ENCODE assay signal across 20 cellular contexts in the genomic region with DNA sequence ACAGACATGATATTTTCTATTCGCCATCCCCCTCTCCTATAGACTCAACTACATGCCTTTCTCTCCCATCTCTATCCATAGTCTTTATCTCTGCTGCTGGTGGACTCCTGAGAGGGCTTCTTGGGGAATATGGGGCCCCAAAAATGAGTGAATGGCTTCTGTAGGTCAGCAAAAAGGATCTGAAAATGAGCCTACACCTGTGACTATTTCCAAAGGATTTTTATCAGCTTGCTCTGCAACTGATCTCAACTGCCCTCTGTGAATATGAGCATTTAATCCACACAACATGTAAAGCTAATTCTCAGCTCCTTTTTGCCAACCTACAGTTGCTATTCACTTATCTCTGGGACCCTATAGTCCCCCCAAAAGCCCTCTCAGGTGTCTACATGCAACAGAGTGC. TPM values are rescaled to one million over a fixed set of nuclear protein-coding genes. Genes with fewer than 3 reads are reported as not detected.
DNase-seq lines count a peak whose midpoint lies in the region; ATAC-seq, FAIRE-seq and TF ChIP-seq lines count a peak whose summit lies in the region.
"Had no signal": no experiment of that assay in that cellular context is flagged by ENCODE, and none has a peak within 500 bp of the region (broad histone marks: within the 10 kb centered on the region; RNA-seq: fewer than 3 reads in every experiment).

No MANE protein-coding gene starts in this region.

- H3K4me1 Mint-ChIP-seq in activated CD8-positive, alpha-beta memory T cell treated with anti-CD3 and anti-CD28 coated beads, Interleukin-2, amount 10 ng/mL, durations not matched to agents 7 days and 5 days, result peaks cover 96% of the 10 kb centered on the region
- H3K4me1 Mint-ChIP-seq in stimulated activated memory B cell treated with anti-CD40 and anti-IgM and Interleukin-4, amounts not matched to agents 10 μg/mL and 1 μg/mL and 100 μg/mL, for 72 hours, result peaks cover 93% of the 10 kb centered on the region

- H3K27me3 Mint-ChIP-seq in activated CD8-positive, alpha-beta memory T cell treated with anti-CD3 and anti-CD28 coated beads, Interleukin-2, amount 10 ng/mL, durations not matched to agents 7 days and 5 days, result no peaks in the 10 kb centered on the region
- H3K27me3 Mint-ChIP-seq in stimulated activated memory B cell treated with anti-CD40 and anti-IgM and Interleukin-4, amounts not matched to agents 10 μg/mL and 1 μg/mL and 100 μg/mL, for 72 hours, result no peaks in the 10 kb centered on the region

- H4K20me1 ChIP-seq in K562 (replicated peaks; ENCODE audit: control insufficient read depth, insufficient read depth, low read length), result no peaks in the 10 kb centered on the region
- no peaks in the 10 kb centered on the region for H4K20me1 ChIP-seq in osteoblast (ENCODE audit: insufficient read depth, low read length)

- H3K36me3 ChIP-seq in Peyer's patch (no peaks in the 10 kb centered on the region), K562 (ENCODE audit: control insufficient read depth, insufficient read depth, low read length) (no peaks in the 10 kb centered on the region), osteoblast (ENCODE audit: insufficient read depth, low read length) (no peaks in the 10 kb centered on the region)

- DNase-seq in activated CD8-positive, alpha-beta memory T cell treated with anti-CD3 and anti-CD28 coated beads, Interleukin-2, amount 10 ng/mL, durations not matched to agents 7 days and 5 days, result no peak
- DNase-seq in activated CD8-positive, alpha-beta memory T cell treated with anti-CD3 and anti-CD28 coated beads for 24 hours, result no peak
- no peak for DNase-seq in Peyer's patch
- no peak for DNase-seq in K562 (ENCODE audit: extremely low read depth in 1 of 4, low spot score in 3 of 4)
- no peak for DNase-seq in HuH-7.5 (ENCODE audit: low spot score)
- DNase-seq in osteoblast (ENCODE audit: insufficient read length, low spot score, missing footprints), result no peak
- DNase-seq in left colon, result no peak
- DNase-seq: body of pancreas; HFFc6; KG1; NCI-H1436 treated with DMSO at 0.1 percent for 48 hours; NCI-H226; psoas muscle; stimulated activated CD4-positive, alpha-beta T cell treated with anti-CD3 and anti-CD28 coated beads, Interleukin-15, amount 100 ng/mL, for 24 hours; testis had no signal

- TF ChIP-seq POLR2A in Peyer's patch (IDR thresholded peaks at IDR 0.05) (no peak), K562 (conservative IDR thresholded peaks at IDR 0.05) (no peak)

- no peak for ATAC-seq in activated CD8-positive, alpha-beta memory T cell treated with anti-CD3 and anti-CD28 coated beads, Interleukin-2, amount 10 ng/mL, durations not matched to agents 7 days and 5 days
- ATAC-seq in K562 (no peak), left colon (no peak)
- ATAC-seq in stimulated activated memory B cell treated with anti-CD40 and anti-IgM and Interleukin-4, amounts not matched to agents 10 μg/mL and 1 μg/mL and 100 μg/mL, for 72 hours, result no peak
- ATAC-seq: body of pancreas, psoas muscle had no signal

- intact Hi-C loops in K562 (cut with micrococcal nuclease) (no loop called here), left colon (cut with DNase I, micrococcal nuclease) (no loop called here)

- CTCF ChIA-PET in activated CD8-positive, alpha-beta memory T cell treated with anti-CD3 and anti-CD28 coated beads, Interleukin-2, amount 10 ng/mL, durations not matched to agents 7 days and 5 days (lab: Charles Lee), result interaction anchor here (1.4 to 8.4 kb wide), 7 partner anchors 9 to 321 kb away, joined by 3 to 127 read pairs (median 9); no protein-coding TSS in a partner anchor
- CTCF ChIA-PET in K562 (lab: Yijun Ruan, JAX; ENCODE audit: low intra/inter-chr PET ratio), result no interaction called here

- TF ChIP-seq RAD21 in K562 (CRISPR knock-in tag; conservative IDR thresholded peaks at IDR 0.05 in 1 of 2, IDR thresholded peaks at IDR 0.05 in 1 of 2), result no peak

- H3K4me3 ChIP-seq in Peyer's patch (no peak overlapping the region), K562 (no peak overlapping the region), osteoblast (ENCODE audit: insufficient read depth, low read length) (no peak overlapping the region)
- H3K4me3 ChIP-seq: body of pancreas, hepatocyte, psoas muscle, testis had no signal

- FAIRE-seq in K562 (lab: Jason Lieb, UNC), result no peak
- FAIRE-seq: G401.6 had no signal

- H3K27ac Mint-ChIP-seq in activated CD8-positive, alpha-beta memory T cell treated with anti-CD3 and anti-CD28 coated beads, Interleukin-2, amount 10 ng/mL, durations not matched to agents 7 days and 5 days, result peak overlapping the region; percentile 92
- H3K27ac Mint-ChIP-seq in stimulated activated memory B cell treated with anti-CD40 and anti-IgM and Interleukin-4, amounts not matched to agents 10 μg/mL and 1 μg/mL and 100 μg/mL, for 72 hours, result peak overlapping the region; percentile 99

- H3K36me3 Mint-ChIP-seq in activated CD8-positive, alpha-beta memory T cell treated with anti-CD3 and anti-CD28 coated beads, Interleukin-2, amount 10 ng/mL, durations not matched to agents 7 days and 5 days, result peaks cover 29% of the 10 kb centered on the region
- peaks cover 32% of the 10 kb centered on the region for H3K36me3 Mint-ChIP-seq in stimulated activated memory B cell treated with anti-CD40 and anti-IgM and Interleukin-4, amounts not matched to agents 10 μg/mL and 1 μg/mL and 100 μg/mL, for 72 hours

- peak overlapping the region; percentile 74 for H3K4me3 Mint-ChIP-seq in activated CD8-positive, alpha-beta memory T cell treated with anti-CD3 and anti-CD28 coated beads, Interleukin-2, amount 10 ng/mL, durations not matched to agents 7 days and 5 days
- H3K4me3 Mint-ChIP-seq in stimulated activated memory B cell treated with anti-CD40 and anti-IgM and Interleukin-4, amounts not matched to agents 10 μg/mL and 1 μg/mL and 100 μg/mL, for 72 hours, result no peak overlapping the region

- H2AFZ ChIP-seq in K562 (ENCODE audit: low read depth, low read length) (no peak overlapping the region), osteoblast (ENCODE audit: low read length) (no peak overlapping the region)
- H2AFZ ChIP-seq: hepatocyte had no signal

- H3K9me3 ChIP-seq in Peyer's patch (no peaks in the 10 kb centered on the region), K562 (replicated peaks; ENCODE audit: control insufficient read depth, insufficient read depth, low read depth, low read length) (no peaks in the 10 kb centered on the region), osteoblast (ENCODE audit: low read depth, low read length) (no peaks in the 10 kb centered on the region)
- H3K9me3 ChIP-seq: body of pancreas, psoas muscle, testis had no signal

- TF ChIP-seq EP300 in K562 (IDR thresholded peaks at IDR 0.05; ENCODE audit: low read length), result no peak

- WGBS in K562 (ENCODE audit: insufficient coverage, low coverage, missing lambda C conversion rate), result 10% methylated on average over 1 of the region's 1 CpG

- H3K27ac ChIP-seq in Peyer's patch (peak overlapping the region; percentile 59 to 96 (median 82)), K562 (ENCODE audit: extremely low read depth, low read depth, low read length) (no peak overlapping the region), osteoblast (ENCODE audit: low read depth, low read length) (no peak overlapping the region)
- H3K27ac ChIP-seq: body of pancreas, hepatocyte, psoas muscle, testis had no signal

- BruUV-seq in K562 (replicated peaks; lab: Mats Ljungman, UMichigan), result no TSS peak

- H3K79me2 ChIP-seq in K562 (ENCODE audit: control insufficient read depth, insufficient read depth, low read length) (no peaks in the 10 kb centered on the region), osteoblast (ENCODE audit: insufficient read depth, low read length) (no peaks in the 10 kb centered on the region)
- H3K79me2 ChIP-seq: hepatocyte had no signal

- H3K9me1 ChIP-seq in K562 (ENCODE audit: control insufficient read depth, insufficient read depth, low read length), result no peaks in the 10 kb centered on the region

- no peaks in the 10 kb centered on the region for H3K27me3 ChIP-seq in Peyer's patch
- H3K27me3 ChIP-seq in K562 (ENCODE audit: control insufficient read depth in 2 of 2, insufficient read depth in 2 of 2, low read length in 2 of 2), result no peaks in the 10 kb centered on the region
- H3K27me3 ChIP-seq in osteoblast (ENCODE audit: insufficient read depth, low read length), result peaks cover 4% of the 10 kb centered on the region
- H3K27me3 ChIP-seq: body of pancreas, testis had no signal

- H3K9ac ChIP-seq in K562 (ENCODE audit: insufficient read depth in 1 of 2, low read depth in 2 of 2, low read length in 2 of 2), result no peak overlapping the region

- in situ Hi-C loops in K562 (cut with MboI), result no loop called here

- peaks cover 0 to 51% (median 7%) of the 10 kb centered on the region in 4 donors for H3K4me1 ChIP-seq in Peyer's patch
- peaks cover 0 to 54% of the 10 kb centered on the region in 2 experiments; a peak in 3 of 5 replicates for H3K4me1 ChIP-seq in K562 (replicated peaks in 1 of 2; ENCODE audit: control insufficient read depth in 2 of 2, insufficient read depth in 2 of 2, low read length in 2 of 2)
- H3K4me1 ChIP-seq in osteoblast (ENCODE audit: insufficient read depth, low read length), result peaks cover 22% of the 10 kb centered on the region
- H3K4me1 ChIP-seq: body of pancreas, psoas muscle, testis had no signal

- TF ChIP-seq CTCF in Peyer's patch (IDR thresholded peaks at IDR 0.05) (no peak), K562 (IDR thresholded peaks at IDR 0.05 in 2 of 3, conservative IDR thresholded peaks at IDR 0.05 in 1 of 3; ENCODE audit: insufficient read depth in 2 of 3, low read depth in 1 of 3, low read length in 3 of 3) (no peak), osteoblast (IDR thresholded peaks at IDR 0.05; ENCODE audit: extremely low read depth, low read depth, low read length) (no peak)

- no peak overlapping the region for H3K4me2 ChIP-seq in K562 (ENCODE audit: insufficient read depth, low read length)
- H3K4me2 ChIP-seq in osteoblast (ENCODE audit: insufficient read depth, low read length), result no peak overlapping the region
- H3K4me2 ChIP-seq: hepatocyte had no signal

- POLR2A ChIA-PET in K562 (lab: Yijun Ruan, JAX), result no interaction called here

- no peaks in the 10 kb centered on the region for H3K9me3 Mint-ChIP-seq in activated CD8-positive, alpha-beta memory T cell treated with anti-CD3 and anti-CD28 coated beads, Interleukin-2, amount 10 ng/mL, durations not matched to agents 7 days and 5 days (ENCODE audit: low read depth)
- H3K9me3 Mint-ChIP-seq in stimulated activated memory B cell treated with anti-CD40 and anti-IgM and Interleukin-4, amounts not matched to agents 10 μg/mL and 1 μg/mL and 100 μg/mL, for 72 hours, result peaks cover 3% of the 10 kb centered on the region
- H3K9me3 Mint-ChIP-seq: HFFc6 had no signal

RNA-seq across cellular contexts. Expression of gene PRSS2, which starts 36.2 kb away (rescaled TPM):
- not detected for total RNA-seq in activated CD8-positive, alpha-beta memory T cell treated with anti-CD3 and anti-CD28 coated beads, Interleukin-2, amount 10 ng/mL, durations not matched to agents 7 days and 5 days
- total RNA-seq in Peyer's patch, result 100 to 1,000 TPM in 3 of 4 donors, 10 to 100 TPM in 1; 29.7 to 243 (median 208) TPM
- 2.5 TPM in 1 of 2 replicates, not detected in the other for total RNA-seq in K562 (2011; cell fraction: chromatin; rRNA removed; ENCODE audit: low replicate concordance)
- 4.6 and 6.2 TPM in 2 replicates for total RNA-seq in K562 (2011; cell fraction: nucleolus; rRNA removed)
- 3.5 and 4.8 TPM in 2 replicates for total RNA-seq in K562 (2011; cell fraction: nucleoplasm; rRNA removed)
- 1.1 and 1.7 TPM in 2 replicates for total RNA-seq in K562 (2014; rRNA removed)
- total RNA-seq in K562 (2014; rRNA removed; fragmentation: Illumina TruSeq; extraction: Trizol), result 2.4 and 2.5 TPM in 2 replicates
- total RNA-seq in K562 (2015; rRNA removed; fragmentation: Illumina TruSeq; extraction: Trizol), result 1.3 and 2.4 TPM in 2 replicates
- total RNA-seq in K562 (2021), result 23.9 and 30.1 TPM in 2 replicates
- 3.8 and 6.4 TPM in 2 replicates for polyA plus RNA-seq in K562 (2011; rRNA removed)
- 9.3 and 14.7 TPM in 2 replicates for polyA plus RNA-seq in K562 (2011; cell fraction: cytosol; rRNA removed)
- polyA plus RNA-seq in K562 (2011; cell fraction: nucleus; rRNA removed), result 4.3 and 5.0 TPM in 2 replicates
- 6.6 and 43.8 TPM in 2 replicates for polyA plus RNA-seq in K562 (2012)
- 4.7 and 6.2 TPM in 2 replicates for polyA plus RNA-seq in K562 (2014; fragmentation: Illumina TruSeq; extraction: Trizol)
- polyA plus RNA-seq in K562 (2014; fragmentation: Nextera tagmentation; extraction: Ambion mirVana), result 10 to 100 TPM in 1 of 2 experiments, 1 to 10 TPM in 1; 9.5 to 16.4 TPM
- 1.4 and 1.6 TPM in 2 replicates for polyA plus RNA-seq in K562 (2014; rRNA removed)
- 2.8 and 3.7 TPM in 2 replicates for polyA minus RNA-seq in K562 (2011; rRNA and poly(A)+ RNA removed)
- 4.5 and 5.4 TPM in 2 replicates for polyA minus RNA-seq in K562 (2011; cell fraction: cytosol; rRNA and poly(A)+ RNA removed)
- 0.67 and 1.4 TPM in 2 replicates for polyA minus RNA-seq in K562 (2011; cell fraction: nucleus; rRNA and poly(A)+ RNA removed)
- not detected in 2 replicates for total RNA-seq in osteoblast
- total RNA-seq in left colon, result 1 to 10 TPM in 1 of 2 donors, not detected in 1; 4.0 TPM
- total RNA-seq: dermis microvascular lymphatic vessel endothelial cell, HFFc6, myocyte, testis had no signal

RNA-seq across cellular contexts. Expression of gene EPHB6, which starts 47.9 kb away (rescaled TPM):
- total RNA-seq in activated CD8-positive, alpha-beta memory T cell treated with anti-CD3 and anti-CD28 coated beads, Interleukin-2, amount 10 ng/mL, durations not matched to agents 7 days and 5 days, result 1 to 10 TPM; 5.1 to 7.5 TPM
- total RNA-seq in Peyer's patch (10 to 100 TPM in 1 of 4 donors, 1 to 10 TPM in 2, under 1 TPM in 1; 0.53 to 19.0 (median 5.5) TPM), K562 (2014; rRNA removed) (10.4 and 11.3 TPM in 2 replicates), K562 (2014; rRNA removed; fragmentation: Illumina TruSeq; extraction: Trizol) (4.1 and 4.3 TPM in 2 replicates), K562 (2015; rRNA removed; fragmentation: Illumina TruSeq; extraction: Trizol) (1.5 and 2.1 TPM in 2 replicates), K562 (2021) (13.2 and 19.1 TPM in 2 replicates), osteoblast (2.4 and 4.0 TPM in 2 replicates), left colon (1 to 10 TPM; 1.2 to 3.2 TPM)
- 81.3 and 499 TPM in 2 replicates for total RNA-seq in K562 (2011; cell fraction: chromatin; rRNA removed; ENCODE audit: low replicate concordance)
- total RNA-seq in K562 (2011; cell fraction: nucleolus; rRNA removed), result 147 and 442 TPM in 2 replicates
- total RNA-seq in K562 (2011; cell fraction: nucleoplasm; rRNA removed), result 112 and 171 TPM in 2 replicates
- polyA plus RNA-seq in K562 (2011; rRNA removed) (108 and 123 TPM in 2 replicates), K562 (2014; fragmentation: Illumina TruSeq; extraction: Trizol) (7.6 and 10.7 TPM in 2 replicates), K562 (2014; fragmentation: Nextera tagmentation; extraction: Ambion mirVana) (1 to 10 TPM; 1.4 to 2.5 TPM), K562 (2014; rRNA removed) (12.0 and 16.3 TPM in 2 replicates)
- polyA plus RNA-seq in K562 (2011; cell fraction: cytosol; rRNA removed), result 99.6 and 191 TPM in 2 replicates
- polyA plus RNA-seq in K562 (2011; cell fraction: nucleus; rRNA removed), result 516 and 1,081 TPM in 2 replicates
- polyA plus RNA-seq in K562 (2012), result 8.8 and 13.0 TPM in 2 replicates
- polyA minus RNA-seq in K562 (2011; rRNA and poly(A)+ RNA removed), result 56.3 and 87.3 TPM in 2 replicates
- 119 and 124 TPM in 2 replicates for polyA minus RNA-seq in K562 (2011; cell fraction: cytosol; rRNA and poly(A)+ RNA removed)
- 75.4 and 113 TPM in 2 replicates for polyA minus RNA-seq in K562 (2011; cell fraction: nucleus; rRNA and poly(A)+ RNA removed)

RNA-seq across cellular contexts. Expression of gene PRSS1, which starts 57.7 kb away (rescaled TPM):
- total RNA-seq in activated CD8-positive, alpha-beta memory T cell treated with anti-CD3 and anti-CD28 coated beads, Interleukin-2, amount 10 ng/mL, durations not matched to agents 7 days and 5 days, result not detected
- total RNA-seq in Peyer's patch (not detected), K562 (2014; rRNA removed) (not detected in 2 replicates), K562 (2014; rRNA removed; fragmentation: Illumina TruSeq; extraction: Trizol) (not detected in 2 replicates), K562 (2015; rRNA removed; fragmentation: Illumina TruSeq; extraction: Trizol) (not detected in 2 replicates), K562 (2021) (6.6 and 8.8 TPM in 2 replicates), osteoblast (not detected in 2 replicates), left colon (1 to 10 TPM in 1 of 2 donors, not detected in 1; 4.0 TPM)
- not detected in 2 replicates for total RNA-seq in K562 (2011; cell fraction: chromatin; rRNA removed; ENCODE audit: low replicate concordance)
- total RNA-seq in K562 (2011; cell fraction: nucleolus; rRNA removed), result not detected in 2 replicates
- not detected in 2 replicates for total RNA-seq in K562 (2011; cell fraction: nucleoplasm; rRNA removed)
- polyA plus RNA-seq in K562 (2011; rRNA removed) (not detected in 2 replicates), K562 (2014; fragmentation: Illumina TruSeq; extraction: Trizol) (not detected in 2 replicates), K562 (2014; fragmentation: Nextera tagmentation; extraction: Ambion mirVana) (under 1 TPM; 0.07 to 0.20 TPM), K562 (2014; rRNA removed) (not detected in 2 replicates)
- not detected in 2 replicates for polyA plus RNA-seq in K562 (2011; cell fraction: cytosol; rRNA removed)
- 0.27 TPM in 1 of 2 replicates, not detected in the other for polyA plus RNA-seq in K562 (2011; cell fraction: nucleus; rRNA removed)
- 0.86 TPM in 1 of 2 replicates, not detected in the other for polyA plus RNA-seq in K562 (2012)
- not detected in 2 replicates for polyA minus RNA-seq in K562 (2011; rRNA and poly(A)+ RNA removed)
- polyA minus RNA-seq in K562 (2011; cell fraction: cytosol; rRNA and poly(A)+ RNA removed), result not detected in 2 replicates
- polyA minus RNA-seq in K562 (2011; cell fraction: nucleus; rRNA and poly(A)+ RNA removed), result not detected in 2 replicates
- total RNA-seq: dermis microvascular lymphatic vessel endothelial cell, HFFc6, myocyte, testis had no signal

Comparison
In these comparisons a context has a peak if more than half of its experiments do, and no peak if none do; other contexts are left out.
1. H3K27ac ChIP-seq: peak in Peyer's patch (4 of 4); none in K562 (single experiment) and osteoblast (single experiment).